13 cellular contexts compared by ENCODE assay signal in genomic region chr16:69523571-69523970, GRCh38.
"Had no signal": no experiment of that assay in that cellular context is flagged by ENCODE, and none has a peak within 500 bp of the region (broad histone marks: within the 10 kb centered on the region; RNA-seq: fewer than 3 reads in every experiment).

No MANE protein-coding gene starts in this region.

- H3K27ac ChIP-seq: breast epithelium, dorsolateral prefrontal cortex, hepatocyte, stomach, thoracic aorta, vagina had no signal

- DNase-seq: activated CD4-positive, alpha-beta T cell treated with anti-CD3 and anti-CD28 coated beads, Interleukin-2, amount 50 U/mL, for 4 hours; activated gamma-delta T cell treated with Interleukin-2 at 50 U/mL for 16 hours; activated T-cell treated with anti-CD3 and anti-CD28 coated beads, Interleukin-2, amount 50 U/mL, for 72 hours; aorta; dorsolateral prefrontal cortex; stimulated activated CD4-positive, alpha-beta T cell treated with anti-CD3 and anti-CD28 coated beads, Interleukin-4, amount 100 ng/mL, for 24 hours; stomach had no signal

- H3K4me3 ChIP-seq: breast epithelium, dorsolateral prefrontal cortex, hepatocyte, lung, stomach, thoracic aorta, vagina had no signal

- H3K4me2 ChIP-seq: hepatocyte had no signal

- ATAC-seq: activated T-cell treated with anti-CD3 and anti-CD28 coated beads, Interleukin-2, amount 50 U/mL, for 72 hours; natural killer cell treated with Interleukin-12 subunit alpha and Interleukin-12 subunit beta and Interleukin-15 and Interleukin-18, amount 100 ng/mL, for 72 hours had no signal

- H3K36me3 ChIP-seq: breast epithelium, stomach, thoracic aorta, vagina had no signal

- H3K4me1 ChIP-seq: breast epithelium, vagina had no signal

- H3K27me3 ChIP-seq: breast epithelium, dorsolateral prefrontal cortex, hepatocyte, stomach, vagina had no signal

- H3K79me2 ChIP-seq: hepatocyte had no signal

- H3K9me3 ChIP-seq: breast epithelium, stomach, thoracic aorta, vagina had no signal
